Comparison of ENCODE assay signal across 17 cellular contexts in the genomic region with DNA sequence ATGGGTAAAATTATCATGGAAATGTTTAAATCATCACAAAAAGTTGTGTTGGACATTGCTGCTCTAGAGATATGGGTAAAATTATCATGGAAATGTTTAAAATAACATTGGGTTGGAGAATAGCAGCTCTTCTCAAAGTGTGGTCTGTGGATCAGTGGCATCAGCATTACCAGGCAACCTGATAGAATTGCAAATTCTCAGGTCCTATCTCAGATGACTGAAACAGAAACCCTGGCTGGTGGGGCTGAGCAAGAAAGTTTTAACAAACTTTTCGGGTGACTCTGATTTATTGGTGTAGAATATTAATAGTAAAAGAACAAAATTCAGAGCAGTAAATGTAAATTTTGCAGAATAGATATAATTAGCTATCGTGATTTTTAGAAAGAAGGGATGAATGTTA. TPM values are rescaled to one million over a fixed set of nuclear protein-coding genes. Genes with fewer than 3 reads are reported as not detected.
DNase-seq lines count a peak whose midpoint lies in the region; ATAC-seq and FAIRE-seq lines count a peak whose summit lies in the region.
"Had no signal": no experiment of that assay in that cellular context is flagged by ENCODE, and none has a peak within 500 bp of the region (broad histone marks: within the 10 kb centered on the region; RNA-seq: fewer than 3 reads in every experiment).

No MANE protein-coding gene starts in this region.

- POLR2A ChIA-PET in T-cell (lab: Charles Lee): interaction anchor here (0.5 to 0.7 kb wide), 6 partner anchors 19 to 472 kb away, joined by 3 to 5 read pairs (median 3); no protein-coding TSS in a partner anchor

- H3K36me3 Mint-ChIP-seq in activated CD8-positive, alpha-beta memory T cell treated with anti-CD3 and anti-CD28 coated beads, Interleukin-2, amount 10 ng/mL, durations not matched to agents 7 days and 5 days: peaks cover 17% of the 10 kb centered on the region
- H3K36me3 Mint-ChIP-seq in T-cell: peaks cover 33% of the 10 kb centered on the region

- no peaks in the 10 kb centered on the region for H3K36me3 ChIP-seq in small intestine (ENCODE audit: control insufficient read depth in 2 of 2, insufficient read depth in 2 of 2, low read length in 2 of 2)
- H3K36me3 ChIP-seq: colonic mucosa, upper lobe of right lung had no signal

- peaks cover 54% of the 10 kb centered on the region for H3K4me1 Mint-ChIP-seq in activated CD8-positive, alpha-beta memory T cell treated with anti-CD3 and anti-CD28 coated beads, Interleukin-2, amount 10 ng/mL, durations not matched to agents 7 days and 5 days
- peaks cover 40 to 48% (median 46%) of the 10 kb centered on the region in 3 donors for H3K4me1 Mint-ChIP-seq in T-cell

- H3K9me3 ChIP-seq in small intestine (ENCODE audit: control insufficient read depth, low read depth): no peaks in the 10 kb centered on the region
- H3K9me3 ChIP-seq: Caco-2, colonic mucosa, upper lobe of right lung had no signal

- no peak for ATAC-seq in activated CD8-positive, alpha-beta memory T cell treated with anti-CD3 and anti-CD28 coated beads, Interleukin-2, amount 10 ng/mL, durations not matched to agents 7 days and 5 days
- peak; percentile 58 for ATAC-seq in GM21619 (IDR thresholded peaks at IDR 0.05; ENCODE audit: unreplicated experiment)
- peak; percentile 62 for ATAC-seq in HG03095 (IDR thresholded peaks at IDR 0.05; ENCODE audit: unreplicated experiment)
- no peak for ATAC-seq in T-cell (replicated peaks in 1 of 4)
- ATAC-seq: upper lobe of right lung had no signal

- H3K27me3 ChIP-seq in small intestine (ENCODE audit: control insufficient read depth in 2 of 2, insufficient read depth in 2 of 2, low read length in 2 of 2): no peaks in the 10 kb centered on the region
- H3K27me3 ChIP-seq: colonic mucosa, upper lobe of right lung had no signal

- H3K4me3 ChIP-seq in small intestine (ENCODE audit: low read depth in 1 of 2, low read length in 2 of 2): no peak overlapping the region
- H3K4me3 ChIP-seq: colonic mucosa, upper lobe of right lung had no signal

- CTCF ChIA-PET in activated CD8-positive, alpha-beta memory T cell treated with anti-CD3 and anti-CD28 coated beads, Interleukin-2, amount 10 ng/mL, durations not matched to agents 7 days and 5 days (lab: Charles Lee): interaction anchor here (0.9 to 9.9 kb wide), 8 partner anchors 10 to 421 kb away, joined by 3 to 128 read pairs (median 4); a partner anchor contains a TSS
- CTCF ChIA-PET in T-cell (lab: Charles Lee): interaction anchor here (0.6 to 6.8 kb wide), 20 partner anchors 8 to 1312 kb away, joined by 3 to 112 read pairs (median 4); no protein-coding TSS in a partner anchor

- H3K4me3 Mint-ChIP-seq in activated CD8-positive, alpha-beta memory T cell treated with anti-CD3 and anti-CD28 coated beads, Interleukin-2, amount 10 ng/mL, durations not matched to agents 7 days and 5 days: no peak overlapping the region
- no peak overlapping the region for H3K4me3 Mint-ChIP-seq in T-cell

- FAIRE-seq in small intestine (lab: Jason Lieb, UNC): peak; percentile 5
- FAIRE-seq: A204.1, H54, TTC549 had no signal

- no peaks in the 10 kb centered on the region for H3K4me1 ChIP-seq in small intestine (ENCODE audit: control insufficient read depth in 2 of 2, insufficient read depth in 1 of 2, low read depth in 1 of 2, low read length in 1 of 2)
- H3K4me1 ChIP-seq: Caco-2, colonic mucosa had no signal

- H3K27ac Mint-ChIP-seq in activated CD8-positive, alpha-beta memory T cell treated with anti-CD3 and anti-CD28 coated beads, Interleukin-2, amount 10 ng/mL, durations not matched to agents 7 days and 5 days: no peak overlapping the region
- H3K27ac Mint-ChIP-seq in T-cell: peak overlapping the region in 1 of 2 donors; percentile 2

- no peaks in the 10 kb centered on the region for H3K9me3 Mint-ChIP-seq in activated CD8-positive, alpha-beta memory T cell treated with anti-CD3 and anti-CD28 coated beads, Interleukin-2, amount 10 ng/mL, durations not matched to agents 7 days and 5 days (ENCODE audit: low read depth)
- no peaks in the 10 kb centered on the region for H3K9me3 Mint-ChIP-seq in T-cell

- H3K27ac ChIP-seq in small intestine (ENCODE audit: low read depth in 1 of 2, low read length in 1 of 2): no peak overlapping the region
- H3K27ac ChIP-seq: colonic mucosa, upper lobe of right lung had no signal

- H3K27me3 Mint-ChIP-seq in activated CD8-positive, alpha-beta memory T cell treated with anti-CD3 and anti-CD28 coated beads, Interleukin-2, amount 10 ng/mL, durations not matched to agents 7 days and 5 days: no peaks in the 10 kb centered on the region
- H3K27me3 Mint-ChIP-seq in T-cell: no peaks in the 10 kb centered on the region

- 68 to 91% (median 85%) methylated on average over 2 of the region's 2 CpGs for WGBS in small intestine, 3 donors

- peak; percentile 55 for DNase-seq in activated CD8-positive, alpha-beta memory T cell treated with anti-CD3 and anti-CD28 coated beads, Interleukin-2, amount 10 ng/mL, durations not matched to agents 7 days and 5 days
- no peak for DNase-seq in activated CD8-positive, alpha-beta memory T cell treated with anti-CD3 and anti-CD28 coated beads for 24 hours
- DNase-seq in small intestine (no peak), T-cell (no peak), cerebellar nuclear complex (lab: John Stamatoyannopoulos, UW) (no peak)
- no peak for DNase-seq in effector CD4-positive, alpha-beta T cell
- DNase-seq: activated CD8-positive, alpha-beta memory T cell treated with anti-CD3 and anti-CD28 coated beads, Interleukin-2, amount 50 U/mL, for 48 hours; Caco-2; colonic mucosa; NCI-H1417 treated with DMSO at 0.1 percent for 48 hours; Right ventricle myocardium superior; upper lobe of right lung had no signal

RNA-seq across cellular contexts. Expression of a gene that starts 28.9 kb away (rescaled TPM):
- 10 to 100 TPM; 19.6 to 20.4 TPM for total RNA-seq in activated CD8-positive, alpha-beta memory T cell treated with anti-CD3 and anti-CD28 coated beads, Interleukin-2, amount 10 ng/mL, durations not matched to agents 7 days and 5 days
- polyA plus RNA-seq in small intestine: 1 to 10 TPM in 1 of 3 donors, under 1 TPM in 2; 0.45 to 5.4 (median 0.81) TPM
- 10 to 100 TPM; 38.0 to 44.8 (median 41.3) TPM for total RNA-seq in T-cell

RNA-seq across cellular contexts. Expression of a gene that starts 41.4 kb away (rescaled TPM):
- 10 to 100 TPM; 51.3 to 65.1 TPM for total RNA-seq in activated CD8-positive, alpha-beta memory T cell treated with anti-CD3 and anti-CD28 coated beads, Interleukin-2, amount 10 ng/mL, durations not matched to agents 7 days and 5 days
- 10 to 100 TPM; 10.3 to 27.1 (median 23.7) TPM for polyA plus RNA-seq in small intestine
- 100 to 1,000 TPM; 130 to 720 (median 132) TPM for total RNA-seq in T-cell

Comparison
In these comparisons a context has a peak if more than half of its experiments do, and no peak if none do; other contexts are left out.
1. ATAC-seq: peak in GM21619 (single experiment) and HG03095 (single experiment); none in activated CD8-positive, alpha-beta memory T cell treated with anti-CD3 and anti-CD28 coated beads, Interleukin-2, amount 10 ng/mL, durations not matched to agents 7 days and 5 days (single experiment) and T-cell (0 of 4).